In the genomic region with DNA sequence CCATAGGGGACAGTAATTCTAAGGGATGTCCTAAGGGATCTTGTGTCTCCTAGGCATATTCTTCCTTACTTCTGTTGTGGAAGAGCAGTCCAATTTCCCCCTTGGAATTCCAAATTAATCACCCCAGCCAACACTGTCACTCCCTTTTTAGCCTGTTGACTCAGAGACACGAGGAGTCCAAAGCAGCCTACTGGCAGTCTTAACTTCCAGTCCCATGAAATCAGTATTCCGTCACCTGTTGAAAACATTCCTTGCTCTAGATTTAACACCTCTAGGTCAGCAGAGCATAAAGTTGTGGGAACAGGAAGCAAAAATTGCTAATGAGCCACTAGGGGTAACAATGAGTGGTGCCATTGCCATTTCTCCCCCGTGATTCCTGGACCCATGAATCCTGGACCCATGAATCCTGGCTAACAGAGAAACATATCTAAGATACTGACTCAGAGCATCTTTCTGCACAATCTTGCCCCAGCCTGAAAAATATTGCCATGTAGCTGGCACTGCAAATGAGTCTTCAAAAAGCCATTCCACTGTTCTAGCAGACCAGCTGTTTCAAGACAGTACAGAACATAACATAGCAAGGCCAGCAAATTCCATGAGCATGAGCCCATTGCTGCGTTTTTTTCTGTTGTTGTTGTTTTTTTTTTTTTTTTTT, we compare ENCODE assay signal across 17 cellular contexts.
DNase-seq lines count a peak whose midpoint lies in the region; ATAC-seq and TF ChIP-seq lines count a peak whose summit lies in the region.
"Had no signal": no experiment of that assay in that cellular context is flagged by ENCODE, and none has a peak within 500 bp of the region (broad histone marks: within the 10 kb centered on the region; RNA-seq: fewer than 3 reads in every experiment).

No MANE protein-coding gene starts in this region.

- no peaks in the 10 kb centered on the region for H3K36me3 Mint-ChIP-seq in stimulated activated naive B cell treated with anti-CD40 and anti-IgM and Interleukin-4, amounts not matched to agents 10 μg/mL and 1 μg/mL and 100 μg/mL, for 72 hours
- H3K36me3 Mint-ChIP-seq: CD4-positive, alpha-beta memory T cell had no signal

- no peaks in the 10 kb centered on the region for H3K4me1 Mint-ChIP-seq in stimulated activated naive B cell treated with anti-CD40 and anti-IgM and Interleukin-4, amounts not matched to agents 10 μg/mL and 1 μg/mL and 100 μg/mL, for 72 hours

- H3K23ac ChIP-seq in mesenchymal stem cell (ENCODE audit: low read length in 2 of 2) = no peak overlapping the region

- H3K4me3 ChIP-seq in RWPE2 (ENCODE audit: severe bottlenecking) (no peak overlapping the region), mesenchymal stem cell (ENCODE audit: insufficient read depth in 1 of 2, low read depth in 1 of 2, low read length in 2 of 2) (peak overlapping the region in 1 of 2 experiments; percentile 25), suprapubic skin (no peak overlapping the region), upper lobe of right lung (no peak overlapping the region)
- H3K4me3 ChIP-seq: MG63, PC-9 had no signal

- WGBS in mesenchymal stem cell = 68% methylated on average over 3 of the region's 4 CpGs
- 48% methylated on average over 4 of the region's 4 CpGs for WGBS in suprapubic skin

- TF ChIP-seq EP300 in suprapubic skin (IDR thresholded peaks at IDR 0.05) = no peak

- H4K8ac ChIP-seq in mesenchymal stem cell (ENCODE audit: low read length) = no peak overlapping the region

- ATAC-seq in RWPE2 (ENCODE audit: low read depth) (peak; percentile 35; the same call in 1 of the 3 replicates), upper lobe of right lung (no peak)
- ATAC-seq in stimulated activated naive B cell treated with anti-CD40 and anti-IgM and Interleukin-4, amounts not matched to agents 10 μg/mL and 1 μg/mL and 100 μg/mL, for 72 hours (replicated peaks) = no peak

- H3K4me2 ChIP-seq in mesenchymal stem cell (ENCODE audit: low read length, poor library complexity, severe bottlenecking) = no peak overlapping the region
- H3K4me2 ChIP-seq: PC-9 had no signal

- no peaks in the 10 kb centered on the region for H3K79me1 ChIP-seq in mesenchymal stem cell (replicated peaks; ENCODE audit: low read length, poor library complexity, severe bottlenecking)

- H3K9me3 Mint-ChIP-seq in stimulated activated naive B cell treated with anti-CD40 and anti-IgM and Interleukin-4, amounts not matched to agents 10 μg/mL and 1 μg/mL and 100 μg/mL, for 72 hours = no peaks in the 10 kb centered on the region
- H3K9me3 Mint-ChIP-seq: CD4-positive, alpha-beta memory T cell had no signal

- H2BK5ac ChIP-seq in mesenchymal stem cell (ENCODE audit: low read depth, low read length, poor library complexity, severe bottlenecking) = no peak overlapping the region

- H2BK12ac ChIP-seq in mesenchymal stem cell (ENCODE audit: low read length in 2 of 2) = no peak overlapping the region

- no peak overlapping the region for H4K91ac ChIP-seq in mesenchymal stem cell (ENCODE audit: low read length)

- no peak overlapping the region for H2BK15ac ChIP-seq in mesenchymal stem cell (ENCODE audit: low read depth, poor library complexity, severe bottlenecking)

- H3K27me3 Mint-ChIP-seq in stimulated activated naive B cell treated with anti-CD40 and anti-IgM and Interleukin-4, amounts not matched to agents 10 μg/mL and 1 μg/mL and 100 μg/mL, for 72 hours = no peaks in the 10 kb centered on the region

- H3K9ac ChIP-seq in mesenchymal stem cell (ENCODE audit: low read length) = peak overlapping the region; percentile 82

- H3K27me3 ChIP-seq in RWPE2 (ENCODE audit: insufficient read depth, poor library complexity, severe bottlenecking) (no peaks in the 10 kb centered on the region), mesenchymal stem cell (ENCODE audit: control insufficient read depth in 1 of 2, insufficient read depth in 1 of 2, low read length in 2 of 2) (no peaks in the 10 kb centered on the region), suprapubic skin (no peaks in the 10 kb centered on the region), upper lobe of right lung (no peaks in the 10 kb centered on the region)
- H3K27me3 ChIP-seq: MG63 had no signal

- no peak overlapping the region for H3K14ac ChIP-seq in mesenchymal stem cell (ENCODE audit: low read length in 2 of 2)

- H3K4ac ChIP-seq in mesenchymal stem cell (ENCODE audit: low read depth in 1 of 2, low read length in 2 of 2) = no peak overlapping the region

- intact Hi-C loops in upper lobe of right lung (cut with DNase I) = no loop called here

- H3K18ac ChIP-seq in mesenchymal stem cell (ENCODE audit: low read depth in 1 of 2, low read length in 2 of 2) = no peak overlapping the region

- H3K4me3 Mint-ChIP-seq in stimulated activated naive B cell treated with anti-CD40 and anti-IgM and Interleukin-4, amounts not matched to agents 10 μg/mL and 1 μg/mL and 100 μg/mL, for 72 hours = no peak overlapping the region
- H3K4me3 Mint-ChIP-seq: CD4-positive, alpha-beta memory T cell had no signal

- no peak for DNase-seq in RWPE2 (ENCODE audit: low spot score)
- DNase-seq in epithelial cell of prostate (ENCODE audit: low read depth, low spot score) = peak; percentile 83
- no peak for DNase-seq in mesenchymal stem cell
- DNase-seq in suprapubic skin (ENCODE audit: low spot score in 2 of 2) = peak in 1 of 2 donors; percentile 60
- DNase-seq in stimulated activated naive B cell treated with anti-CD40 and anti-IgM and Interleukin-4, amounts not matched to agents 10 μg/mL and 1 μg/mL and 100 μg/mL, for 72 hours = no peak
- no peak for DNase-seq in caudate nucleus (lab: John Stamatoyannopoulos, UW)
- no peak for DNase-seq in upper lobe of right lung
- DNase-seq: Calu3; CD4-positive, alpha-beta memory T cell; KG1; MG63; NCI-H1092; NCI-H146; NCI-H2081; NCI-H510A; NCI-H774; PC-9 had no signal

- no peaks in the 10 kb centered on the region for H3K4me1 ChIP-seq in RWPE2 (ENCODE audit: insufficient read depth, poor library complexity, severe bottlenecking)
- no peaks in the 10 kb centered on the region for H3K4me1 ChIP-seq in mesenchymal stem cell (ENCODE audit: control insufficient read depth, insufficient read depth, low read depth, low read length)
- peaks cover 11% of the 10 kb centered on the region for H3K4me1 ChIP-seq in suprapubic skin
- H3K4me1 ChIP-seq in upper lobe of right lung = no peaks in the 10 kb centered on the region

- H2AFZ ChIP-seq in mesenchymal stem cell (ENCODE audit: low read depth, low read length) = no peak overlapping the region
- H2AFZ ChIP-seq: PC-9 had no signal

- H2AK5ac ChIP-seq in mesenchymal stem cell (ENCODE audit: low read length, severe bottlenecking) = no peak overlapping the region

- H2BK120ac ChIP-seq in mesenchymal stem cell (ENCODE audit: low read depth, low read length) = no peak overlapping the region

- no peak overlapping the region for H3K27ac Mint-ChIP-seq in stimulated activated naive B cell treated with anti-CD40 and anti-IgM and Interleukin-4, amounts not matched to agents 10 μg/mL and 1 μg/mL and 100 μg/mL, for 72 hours
- H3K27ac Mint-ChIP-seq: CD4-positive, alpha-beta memory T cell had no signal

- no peaks in the 10 kb centered on the region for H3K36me3 ChIP-seq in RWPE2 (ENCODE audit: low read depth)
- H3K36me3 ChIP-seq in mesenchymal stem cell (ENCODE audit: control insufficient read depth in 1 of 2, insufficient read depth in 2 of 2, low read depth in 1 of 2, low read length in 2 of 2) = no peaks in the 10 kb centered on the region
- H3K36me3 ChIP-seq in suprapubic skin = no peaks in the 10 kb centered on the region
- no peaks in the 10 kb centered on the region for H3K36me3 ChIP-seq in upper lobe of right lung
- H3K36me3 ChIP-seq: MG63 had no signal

- peak overlapping the region; percentile 26 for H3K27ac ChIP-seq in RWPE2 (ENCODE audit: poor library complexity, severe bottlenecking)
- H3K27ac ChIP-seq in epithelial cell of prostate = peak overlapping the region; percentile 81
- H3K27ac ChIP-seq in mesenchymal stem cell (ENCODE audit: low read length, poor library complexity, severe bottlenecking) = no peak overlapping the region
- H3K27ac ChIP-seq in suprapubic skin = peak overlapping the region; percentile 69
- no peak overlapping the region for H3K27ac ChIP-seq in caudate nucleus (ENCODE audit: low read depth, low read length)
- H3K27ac ChIP-seq in upper lobe of right lung = no peak overlapping the region
- H3K27ac ChIP-seq: PC-9 had no signal

- TF ChIP-seq POLR2A in suprapubic skin (IDR thresholded peaks at IDR 0.05) = no peak

- H3K9me3 ChIP-seq in RWPE2 (ENCODE audit: severe bottlenecking) (no peaks in the 10 kb centered on the region), mesenchymal stem cell (ENCODE audit: control insufficient read depth, low read length) (no peaks in the 10 kb centered on the region), suprapubic skin (peaks cover 4% of the 10 kb centered on the region), upper lobe of right lung (no peaks in the 10 kb centered on the region)
- H3K9me3 ChIP-seq: MG63 had no signal

- no peak for TF ChIP-seq CTCF in RWPE2 (IDR thresholded peaks at IDR 0.05; ENCODE audit: poor library complexity, severe bottlenecking)
- no peak for TF ChIP-seq CTCF in suprapubic skin (IDR thresholded peaks at IDR 0.05)
- no peak for TF ChIP-seq CTCF in upper lobe of right lung (IDR thresholded peaks at IDR 0.05)

Comparison
In these comparisons a context has a peak if more than half of its experiments do, and no peak if none do; other contexts are left out.
1. H3K27ac ChIP-seq: peak in RWPE2 (single experiment), epithelial cell of prostate (single experiment) and suprapubic skin (single experiment); none in mesenchymal stem cell (single experiment), caudate nucleus (single experiment) and upper lobe of right lung (single experiment).